In the genomic region with DNA sequence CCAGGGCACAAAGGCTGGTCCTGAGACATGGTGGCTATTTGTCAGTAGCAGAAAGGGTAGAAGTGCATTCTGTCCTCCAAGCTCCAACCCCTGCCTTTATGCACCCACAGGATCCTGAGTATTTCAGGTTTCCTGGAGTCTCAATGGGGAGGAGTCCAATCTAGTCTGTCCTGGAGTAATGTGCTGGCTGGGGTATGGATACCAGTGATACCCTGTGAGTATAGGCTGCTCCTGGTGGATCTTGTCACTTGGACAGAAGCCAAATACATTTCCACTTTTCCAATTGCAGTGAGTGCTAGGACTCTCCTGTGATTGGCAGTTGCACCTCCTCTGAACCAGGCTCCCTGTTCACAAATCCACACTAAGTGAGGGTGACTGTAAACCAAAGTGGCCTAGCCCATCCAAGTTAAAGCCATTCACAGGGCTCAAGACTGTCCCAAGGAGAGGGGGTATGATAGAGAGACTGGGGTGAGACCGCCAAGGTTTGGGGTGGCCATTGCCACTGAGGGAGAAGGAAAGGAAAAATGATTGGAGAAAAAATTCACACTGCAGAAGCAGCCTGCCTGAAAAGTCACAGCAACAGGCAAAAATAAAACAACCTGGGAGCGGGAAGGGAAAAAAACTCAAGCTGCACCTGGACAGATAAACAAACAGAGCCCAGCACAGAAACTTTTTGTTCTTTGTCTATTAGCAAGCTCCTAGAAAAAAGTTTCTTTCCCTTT, we compare ENCODE assay signal across 18 cellular contexts.
DNase-seq lines count a peak whose midpoint lies in the region; ATAC-seq, FAIRE-seq and TF ChIP-seq lines count a peak whose summit lies in the region.
"Had no signal": no experiment of that assay in that cellular context is flagged by ENCODE, and none has a peak within 500 bp of the region (broad histone marks: within the 10 kb centered on the region; RNA-seq: fewer than 3 reads in every experiment).

No MANE protein-coding gene starts in this region.

- H2BK15ac ChIP-seq in mesenchymal stem cell (ENCODE audit: low read depth, poor library complexity, severe bottlenecking): no peak overlapping the region

- no peak overlapping the region for H3K9ac ChIP-seq in mesenchymal stem cell (ENCODE audit: low read length)

- CTCF ChIA-PET in MCF 10A (lab: Yijun Ruan, JAX): no interaction called here

- no peak overlapping the region for H3K23ac ChIP-seq in mesenchymal stem cell (ENCODE audit: low read length in 2 of 2)

- H3K9me3 ChIP-seq in body of pancreas: no peaks in the 10 kb centered on the region
- no peaks in the 10 kb centered on the region for H3K9me3 ChIP-seq in pancreas
- H3K9me3 ChIP-seq in mesenchymal stem cell (ENCODE audit: control insufficient read depth, low read length): no peaks in the 10 kb centered on the region

- no peak for TF ChIP-seq CTCF in GM23338 (conservative IDR thresholded peaks at IDR 0.05; ENCODE audit: low read depth in 2 of 2)
- no peak for TF ChIP-seq CTCF in body of pancreas (IDR thresholded peaks at IDR 0.05)
- TF ChIP-seq CTCF in pancreas (IDR thresholded peaks at IDR 0.05): no peak
- no peak for TF ChIP-seq CTCF in MCF 10A (IDR thresholded peaks at IDR 0.05; ENCODE audit: unreplicated experiment)

- 33 to 35% methylated on average over 2 of the region's 2 CpGs for WGBS in body of pancreas, 2 donors
- WGBS in pancreas, 2 donors: 31 to 36% methylated on average over 2 of the region's 2 CpGs
- WGBS in mesenchymal stem cell: 74% methylated on average over 2 of the region's 2 CpGs

- H2AK5ac ChIP-seq in mesenchymal stem cell (ENCODE audit: low read length, severe bottlenecking): no peak overlapping the region

- H2AFZ ChIP-seq in GM23338 (peak overlapping the region; percentile 14; the same call in 1 of the 2 replicates), mesenchymal stem cell (ENCODE audit: low read depth, low read length) (no peak overlapping the region)

- H3K27ac Mint-ChIP-seq in GM23338 (no peak overlapping the region), MCF 10A (ENCODE audit: low read depth, unreplicated experiment) (no peak overlapping the region)
- H3K27ac Mint-ChIP-seq: CD14-positive monocyte; CD8-positive, alpha-beta T cell; HFFc6 had no signal

- intact Hi-C loops in body of pancreas (cut with DNase I) (no loop called here), pancreas (cut with DNase I) (no loop called here), MCF 10A (cut with micrococcal nuclease) (no loop called here)

- POLR2A ChIA-PET in MCF 10A (lab: Yijun Ruan, JAX): no interaction called here

- H4K91ac ChIP-seq in mesenchymal stem cell (ENCODE audit: low read length): no peak overlapping the region

- H3K4me1 ChIP-seq in GM23338 (ENCODE audit: insufficient read depth): no peaks in the 10 kb centered on the region
- peaks cover 37% of the 10 kb centered on the region for H3K4me1 ChIP-seq in body of pancreas
- H3K4me1 ChIP-seq in pancreas: peaks cover 6 to 23% (median 12%) of the 10 kb centered on the region in 3 donors
- H3K4me1 ChIP-seq in mesenchymal stem cell (ENCODE audit: control insufficient read depth, insufficient read depth, low read depth, low read length): no peaks in the 10 kb centered on the region

- H3K4ac ChIP-seq in mesenchymal stem cell (ENCODE audit: low read depth in 1 of 2, low read length in 2 of 2): no peak overlapping the region

- no peak overlapping the region for H4K8ac ChIP-seq in mesenchymal stem cell (ENCODE audit: low read length)

- H3K79me2 ChIP-seq in GM23338 (replicated peaks; ENCODE audit: insufficient read depth): no peaks in the 10 kb centered on the region

- no peaks in the 10 kb centered on the region for H3K9me3 Mint-ChIP-seq in GM23338
- H3K9me3 Mint-ChIP-seq in MCF 10A (ENCODE audit: unreplicated experiment): no peaks in the 10 kb centered on the region
- H3K9me3 Mint-ChIP-seq: CD8-positive, alpha-beta T cell; HFFc6 had no signal

- H3K4me1 Mint-ChIP-seq in GM23338 (no peaks in the 10 kb centered on the region), MCF 10A (ENCODE audit: insufficient read depth, unreplicated experiment) (no peaks in the 10 kb centered on the region)
- H3K4me1 Mint-ChIP-seq: CD14-positive monocyte had no signal

- H3K36me3 ChIP-seq in GM23338 (ENCODE audit: insufficient read depth): no peaks in the 10 kb centered on the region
- no peaks in the 10 kb centered on the region for H3K36me3 ChIP-seq in body of pancreas (replicated peaks in 1 of 2; ENCODE audit: insufficient read depth in 1 of 2, low read depth in 2 of 2)
- H3K36me3 ChIP-seq in pancreas: no peaks in the 10 kb centered on the region
- H3K36me3 ChIP-seq in mesenchymal stem cell (ENCODE audit: control insufficient read depth in 1 of 2, insufficient read depth in 2 of 2, low read depth in 1 of 2, low read length in 2 of 2): no peaks in the 10 kb centered on the region

- H3K27me3 Mint-ChIP-seq in GM23338 (ENCODE audit: insufficient read depth, low read depth, poor library complexity): peaks cover 6% of the 10 kb centered on the region
- H3K27me3 Mint-ChIP-seq in MCF 10A (ENCODE audit: insufficient read depth, unreplicated experiment): peaks cover 88% of the 10 kb centered on the region

- ATAC-seq in GM23338 (no peak), body of pancreas (peak; percentile 89), pancreas (peak; percentile 85 to 91 (median 88)), GM18867 (IDR thresholded peaks at IDR 0.05; ENCODE audit: unreplicated experiment) (no peak)
- ATAC-seq: CD8-positive, alpha-beta T cell had no signal

- no peaks in the 10 kb centered on the region for H4K20me1 ChIP-seq in GM23338 (replicated peaks; ENCODE audit: insufficient read depth)

- H2BK120ac ChIP-seq in mesenchymal stem cell (ENCODE audit: low read depth, low read length): no peak overlapping the region

- H3F3A ChIP-seq in GM23338 (replicated peaks; ENCODE audit: low read depth): no peaks in the 10 kb centered on the region

- H3K9me2 ChIP-seq in GM23338 (ENCODE audit: insufficient read depth): no peaks in the 10 kb centered on the region

- H3K27ac ChIP-seq in GM23338 (ENCODE audit: low read depth) (no peak overlapping the region), body of pancreas (peak overlapping the region; percentile 77 to 87 (median 78)), pancreas (peak overlapping the region; percentile 36 to 78 (median 47)), mesenchymal stem cell (ENCODE audit: low read length, poor library complexity, severe bottlenecking) (no peak overlapping the region)
- H3K27ac ChIP-seq: 22Rv1, HL-60 had no signal

- peak; percentile 28 for DNase-seq in DMS53 (lab: John Stamatoyannopoulos, UW)
- no peak for DNase-seq in DMS53 treated with DMSO at 0.1 percent for 48 hours (lab: John Stamatoyannopoulos, UW; ENCODE audit: unreplicated experiment)
- no peak for DNase-seq in GM23338 (ENCODE audit: low spot score)
- DNase-seq in body of pancreas: peak; percentile 55 to 69 (median 59)
- peak in 3 of 6 donors; percentile 27 to 62 (median 38) for DNase-seq in pancreas
- DNase-seq in mesenchymal stem cell: no peak
- DNase-seq in MCF 10A (ENCODE audit: unreplicated experiment): no peak
- DNase-seq: CD8-positive, alpha-beta T cell; COR-L47; DMS153; GF-D8; HCEC 1CT; HFFc6 had no signal

- TF ChIP-seq POLR2A in body of pancreas (IDR thresholded peaks at IDR 0.05): peak in 1 of 3 donors; percentile 9

- H3K36me3 Mint-ChIP-seq in GM23338 (ENCODE audit: low read depth) (no peaks in the 10 kb centered on the region), MCF 10A (ENCODE audit: insufficient read depth, unreplicated experiment) (no peaks in the 10 kb centered on the region)
- H3K36me3 Mint-ChIP-seq: CD14-positive monocyte; CD8-positive, alpha-beta T cell had no signal

- H3K27me3 ChIP-seq in GM23338 (ENCODE audit: insufficient read depth): no peaks in the 10 kb centered on the region
- no peaks in the 10 kb centered on the region for H3K27me3 ChIP-seq in body of pancreas
- H3K27me3 ChIP-seq in pancreas: no peaks in the 10 kb centered on the region
- H3K27me3 ChIP-seq in mesenchymal stem cell (ENCODE audit: control insufficient read depth in 1 of 2, insufficient read depth in 1 of 2, low read length in 2 of 2): peaks cover 0 to 3% of the 10 kb centered on the region in 2 experiments

- H3K4me2 ChIP-seq in GM23338: no peak overlapping the region
- H3K4me2 ChIP-seq in mesenchymal stem cell (ENCODE audit: low read length, poor library complexity, severe bottlenecking): no peak overlapping the region

- no peak overlapping the region for H2BK5ac ChIP-seq in mesenchymal stem cell (ENCODE audit: low read depth, low read length, poor library complexity, severe bottlenecking)

- no peak overlapping the region for H3K18ac ChIP-seq in mesenchymal stem cell (ENCODE audit: low read depth in 1 of 2, low read length in 2 of 2)

- H2BK12ac ChIP-seq in mesenchymal stem cell (ENCODE audit: low read length in 2 of 2): no peak overlapping the region

- no peak overlapping the region for H3K14ac ChIP-seq in mesenchymal stem cell (ENCODE audit: low read length in 2 of 2)

- no TSS peak for BruUV-seq in MCF 10A (replicated peaks; lab: Mats Ljungman, UMichigan)

- H3K4me3 ChIP-seq in GM23338: no peak overlapping the region
- H3K4me3 ChIP-seq in body of pancreas: no peak overlapping the region
- H3K4me3 ChIP-seq in pancreas: no peak overlapping the region
- no peak overlapping the region for H3K4me3 ChIP-seq in mesenchymal stem cell (ENCODE audit: insufficient read depth in 1 of 2, low read depth in 1 of 2, low read length in 2 of 2)

- H3K79me1 ChIP-seq in mesenchymal stem cell (replicated peaks; ENCODE audit: low read length, poor library complexity, severe bottlenecking): no peaks in the 10 kb centered on the region

- H3K4me3 Mint-ChIP-seq in GM23338 (no peak overlapping the region), MCF 10A (ENCODE audit: unreplicated experiment) (no peak overlapping the region)
- H3K4me3 Mint-ChIP-seq: CD14-positive monocyte; CD8-positive, alpha-beta T cell; HFFc6 had no signal

- no peak for FAIRE-seq in pancreas (lab: Jason Lieb, UNC)
- FAIRE-seq: D721Med had no signal

TF ChIP-seq in GM23338, 12 proteins besides CTCF, POLR2A, EP300 and RAD21 (continues in another document):
- TF ChIP-seq ZNF331 (CRISPR knock-in tag; IDR thresholded peaks at IDR 0.05; ENCODE audit: low read depth) (no peak), POLR2AphosphoS5 (IDR thresholded peaks at IDR 0.05; ENCODE audit: low read depth) (no peak)

Comparison
In these comparisons a context has a peak if more than half of its experiments do, and no peak if none do; other contexts are left out.
1. DNase-seq: peak in DMS53 (single experiment) and body of pancreas (4 of 4); none in DMS53 treated with DMSO at 0.1 percent for 48 hours (single experiment), GM23338 (single experiment), mesenchymal stem cell (single experiment) and MCF 10A (single experiment).
2. ATAC-seq: peak in body of pancreas (single experiment) and pancreas (4 of 4); none in GM23338 (single experiment) and GM18867 (single experiment).
3. H3K27ac ChIP-seq: peak in body of pancreas (4 of 4) and pancreas (4 of 4); none in GM23338 (single experiment) and mesenchymal stem cell (single experiment).